ENCODE assay signal across 9 cellular contexts in the genomic region with DNA sequence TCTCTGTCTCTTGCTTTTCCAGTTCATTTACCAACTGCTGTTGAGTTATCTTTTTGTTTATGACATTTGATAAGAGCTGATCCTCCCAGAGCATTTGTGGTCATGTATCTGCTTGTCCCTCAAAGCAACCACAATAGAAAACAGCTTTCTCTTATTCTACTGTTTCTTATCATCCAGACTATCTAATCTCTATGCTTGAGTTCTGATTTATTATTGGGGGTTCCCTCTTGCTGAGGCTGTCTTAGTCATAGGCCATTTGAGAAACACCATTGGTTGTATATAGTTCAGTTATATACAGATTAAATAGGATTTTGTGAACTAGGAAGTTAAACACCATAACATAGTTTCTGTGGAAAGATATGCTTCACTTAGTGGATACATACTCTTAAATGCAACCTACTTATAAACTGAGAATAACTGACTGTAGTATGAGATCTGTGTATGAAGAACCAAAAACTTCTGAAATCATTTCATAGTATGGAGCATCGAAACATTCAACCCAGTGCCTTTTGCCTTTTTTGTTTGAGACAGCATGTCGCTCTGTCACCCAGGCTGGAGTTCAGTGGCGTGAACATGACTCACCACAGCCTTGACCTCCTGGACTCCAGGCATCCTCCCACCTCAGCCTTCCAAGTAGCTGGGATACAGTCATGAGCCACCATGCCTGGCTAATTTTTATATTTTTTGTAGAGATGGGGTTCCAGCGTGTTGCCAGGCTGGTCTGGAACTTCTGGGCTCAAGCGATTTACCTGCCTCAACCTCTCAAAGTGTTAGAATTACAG.
DNase-seq lines count a peak whose midpoint lies in the region; ATAC-seq and TF ChIP-seq lines count a peak whose summit lies in the region.
"Had no signal": no experiment of that assay in that cellular context is flagged by ENCODE, and none has a peak within 500 bp of the region (broad histone marks: within the 10 kb centered on the region; RNA-seq: fewer than 3 reads in every experiment).

No MANE protein-coding gene starts in this region.

- DNase-seq in activated CD4-positive, alpha-beta T cell treated with anti-CD3 and anti-CD28 coated beads for 36 hours, result no peak
- DNase-seq in activated CD4-positive, alpha-beta T cell treated with anti-CD3 and anti-CD28 coated beads, Interleukin-2, amount 50 U/mL, for 1 hour, result no peak
- DNase-seq in activated B cell treated with CpG ODN at 0.5 μM for 24 hours, result no peak
- DNase-seq in kidney glomerular epithelial cell (lab: John Stamatoyannopoulos, UW), result peak; percentile 10
- no peak for DNase-seq in activated CD8-positive, alpha-beta memory T cell treated with anti-CD3 and anti-CD28 coated beads, Interleukin-2, amount 50 U/mL, for 4 hours
- no peak for DNase-seq in right atrium auricular region (ENCODE audit: low spot score)
- DNase-seq in HuH-7 (ENCODE audit: low spot score), result no peak

- no peaks in the 10 kb centered on the region for H3K4me1 ChIP-seq in subcutaneous abdominal adipose tissue (ENCODE audit: control insufficient read depth in 5 of 5, insufficient read depth in 5 of 5, low read length in 5 of 5)
- no peaks in the 10 kb centered on the region for H3K4me1 ChIP-seq in right atrium auricular region

- H3K4me3 ChIP-seq in subcutaneous abdominal adipose tissue (ENCODE audit: low read depth in 1 of 5, low read length in 5 of 5) (no peak overlapping the region), right atrium auricular region (no peak overlapping the region)

- CTCF ChIA-PET in activated CD4-positive, alpha-beta T cell treated with anti-CD3 and anti-CD28 coated beads for 36 hours (lab: Charles Lee), result no interaction called here
- CTCF ChIA-PET in activated B cell treated with CpG ODN at 0.5 μM for 24 hours (lab: Charles Lee), result no interaction called here

- peaks cover 13% of the 10 kb centered on the region for H3K36me3 Mint-ChIP-seq in activated CD4-positive, alpha-beta T cell treated with anti-CD3 and anti-CD28 coated beads for 36 hours (ENCODE audit: low read depth)
- peaks cover 7% of the 10 kb centered on the region for H3K36me3 Mint-ChIP-seq in activated B cell treated with CpG ODN at 0.5 μM for 24 hours (ENCODE audit: low read depth)

- H3K4me3 Mint-ChIP-seq in activated CD4-positive, alpha-beta T cell treated with anti-CD3 and anti-CD28 coated beads for 36 hours, result no peak overlapping the region
- no peak overlapping the region for H3K4me3 Mint-ChIP-seq in activated B cell treated with CpG ODN at 0.5 μM for 24 hours

- peak overlapping the region; percentile 9 for H3K27ac ChIP-seq in subcutaneous abdominal adipose tissue (ENCODE audit: low read depth, low read length)
- no peak overlapping the region for H3K27ac ChIP-seq in right atrium auricular region
- H3K27ac ChIP-seq: VCaP had no signal

- H3K9me3 ChIP-seq in subcutaneous abdominal adipose tissue (ENCODE audit: control insufficient read depth in 5 of 5, low read length in 5 of 5) (no peaks in the 10 kb centered on the region), right atrium auricular region (no peaks in the 10 kb centered on the region)

- intact Hi-C loops in activated CD4-positive, alpha-beta T cell treated with anti-CD3 and anti-CD28 coated beads for 36 hours (cut with DNase I, micrococcal nuclease), result no loop called here
- intact Hi-C loops in activated B cell treated with CpG ODN at 0.5 μM for 24 hours (cut with micrococcal nuclease), result loop anchor here (1.0 to 5.0 kb wide), 4 partner anchors 52 to 354 kb away; partner anchors contain the start of gene STIM2

- H3K9me3 Mint-ChIP-seq in activated CD4-positive, alpha-beta T cell treated with anti-CD3 and anti-CD28 coated beads for 36 hours (ENCODE audit: low read depth), result no peaks in the 10 kb centered on the region
- no peaks in the 10 kb centered on the region for H3K9me3 Mint-ChIP-seq in activated B cell treated with CpG ODN at 0.5 μM for 24 hours

- no peaks in the 10 kb centered on the region for H3K36me3 ChIP-seq in subcutaneous abdominal adipose tissue (ENCODE audit: control insufficient read depth in 5 of 5, insufficient read depth in 5 of 5, low read length in 5 of 5)
- no peaks in the 10 kb centered on the region for H3K36me3 ChIP-seq in right atrium auricular region

- H3K27me3 ChIP-seq in subcutaneous abdominal adipose tissue (ENCODE audit: control insufficient read depth in 5 of 5, insufficient read depth in 4 of 5, low read length in 5 of 5) (no peaks in the 10 kb centered on the region), right atrium auricular region (no peaks in the 10 kb centered on the region)

- ATAC-seq in activated CD4-positive, alpha-beta T cell treated with anti-CD3 and anti-CD28 coated beads for 36 hours, result peak; percentile 55
- ATAC-seq in activated B cell treated with CpG ODN at 0.5 μM for 24 hours (ENCODE audit: low read depth), result no peak

- H3K9ac ChIP-seq in subcutaneous abdominal adipose tissue (ENCODE audit: low read length in 5 of 5), result no peak overlapping the region

- peaks cover 52% of the 10 kb centered on the region for H3K4me1 Mint-ChIP-seq in activated CD4-positive, alpha-beta T cell treated with anti-CD3 and anti-CD28 coated beads for 36 hours
- H3K4me1 Mint-ChIP-seq in activated B cell treated with CpG ODN at 0.5 μM for 24 hours, result peaks cover 68% of the 10 kb centered on the region

- H3K27ac Mint-ChIP-seq in activated CD4-positive, alpha-beta T cell treated with anti-CD3 and anti-CD28 coated beads for 36 hours, result no peak overlapping the region
- H3K27ac Mint-ChIP-seq in activated B cell treated with CpG ODN at 0.5 μM for 24 hours, result peak overlapping the region; percentile 46

- no peaks in the 10 kb centered on the region for H3K27me3 Mint-ChIP-seq in activated CD4-positive, alpha-beta T cell treated with anti-CD3 and anti-CD28 coated beads for 36 hours
- H3K27me3 Mint-ChIP-seq in activated B cell treated with CpG ODN at 0.5 μM for 24 hours, result no peaks in the 10 kb centered on the region

- TF ChIP-seq CTCF in activated B cell treated with CpG ODN at 0.5 μM for 24 hours (IDR thresholded peaks at IDR 0.05) (no peak), right atrium auricular region (IDR thresholded peaks at IDR 0.05) (no peak)

- POLR2A ChIA-PET in activated CD4-positive, alpha-beta T cell treated with anti-CD3 and anti-CD28 coated beads for 36 hours (lab: Charles Lee), result no interaction called here
- POLR2A ChIA-PET in activated B cell treated with CpG ODN at 0.5 μM for 24 hours (lab: Charles Lee), result interaction anchor here (0.9 kb wide), 1 partner anchor 63 kb away, joined by 3 read pairs; no protein-coding TSS in a partner anchor
